Comparison of ENCODE assay signal across 8 cellular contexts in genomic region chr3:171306631-171307030, GRCh38.
A peak's percentile ranks its signal among the peaks of the same experiment; 100 is the strongest.
DNase-seq lines count a peak whose midpoint lies in the region; ATAC-seq and TF ChIP-seq lines count a peak whose summit lies in the region.

No MANE protein-coding gene starts in this region.

- H3K9ac ChIP-seq in HUES48 (ENCODE audit: low read depth, low read length) (no peak overlapping the region), colonic mucosa (ENCODE audit: low read depth in 2 of 2, low read length in 2 of 2) (no peak overlapping the region)

- H3K27ac ChIP-seq in HUES48 (ENCODE audit: low read depth, low read length) (peak overlapping the region; percentile 51), colonic mucosa (peak overlapping the region; percentile 37), thoracic aorta (peak overlapping the region; percentile 52 to 58)

- H3K4me1 ChIP-seq in HUES48 (ENCODE audit: control insufficient read depth, insufficient read depth, low read length) (peaks cover 23% of the 10 kb centered on the region), colonic mucosa (no peaks in the 10 kb centered on the region), thoracic aorta (ENCODE audit: control insufficient read depth in 1 of 2, low read depth in 2 of 2) (peaks cover 6 to 22% of the 10 kb centered on the region in 2 donors)

- TF ChIP-seq CTCF in colonic mucosa (IDR thresholded peaks at IDR 0.05) (no peak), thoracic aorta (IDR thresholded peaks at IDR 0.05) (no peak)

- H3K4me3 ChIP-seq in HUES48 (ENCODE audit: low read depth, low read length) = no peak overlapping the region
- no peak overlapping the region for H3K4me3 ChIP-seq in colonic mucosa
- peak overlapping the region; percentile 56 for H3K4me3 ChIP-seq in thoracic aorta

- no peaks in the 10 kb centered on the region for H3K27me3 ChIP-seq in HUES48 (ENCODE audit: control insufficient read depth, insufficient read depth, low read length)
- no peaks in the 10 kb centered on the region for H3K27me3 ChIP-seq in colonic mucosa
- H3K27me3 ChIP-seq in thoracic aorta (replicated peaks; ENCODE audit: insufficient read depth) = no peaks in the 10 kb centered on the region

- H3K36me3 ChIP-seq in HUES48 (ENCODE audit: control insufficient read depth, insufficient read depth, low read length) (no peaks in the 10 kb centered on the region), colonic mucosa (no peaks in the 10 kb centered on the region), thoracic aorta (no peaks in the 10 kb centered on the region)

- ATAC-seq in left colon (no peak), thoracic aorta (ENCODE audit: insufficient number of reproducible peaks, low FRiP score, low read depth) (peak; percentile 80), GM21360 (IDR thresholded peaks at IDR 0.05; ENCODE audit: unreplicated experiment) (no peak)

- DNase-seq in colonic mucosa (peak; percentile 44), left colon (peak; percentile 30 to 55), thoracic aorta (ENCODE audit: low spot score) (peak; percentile 32), NCI-H345 treated with DMSO at 0.1 percent for 48 hours (lab: John Stamatoyannopoulos, UW; ENCODE audit: unreplicated experiment) (no peak), mesenteric fat pad (ENCODE audit: low spot score) (no peak)
- no peak for DNase-seq in activated CD8-positive, alpha-beta memory T cell treated with anti-CD3 and anti-CD28 coated beads, Interleukin-2, amount 50 U/mL, for 48 hours

- intact Hi-C loops in colonic mucosa (cut with DNase I) (no loop called here), left colon (cut with DNase I, micrococcal nuclease) (no loop called here)

- H3K9me3 ChIP-seq in HUES48 (ENCODE audit: control insufficient read depth, insufficient read depth, low read length) (no peaks in the 10 kb centered on the region), colonic mucosa (no peaks in the 10 kb centered on the region), thoracic aorta (no peaks in the 10 kb centered on the region)

Comparison
In these comparisons a context has a peak if more than half of its experiments do, and no peak if none do; other contexts are left out.
1. DNase-seq: peak in colonic mucosa (single experiment), left colon (2 of 2) and thoracic aorta (single experiment); none in NCI-H345 treated with DMSO at 0.1 percent for 48 hours (single experiment), mesenteric fat pad (single experiment) and activated CD8-positive, alpha-beta memory T cell treated with anti-CD3 and anti-CD28 coated beads, Interleukin-2, amount 50 U/mL, for 48 hours (single experiment).
2. Peak in every context shown above with its lines, with median percentiles within 50 percentile points of each other: H3K27ac ChIP-seq.